Comparison of ENCODE assay signal across 8 cellular contexts in the genomic region with DNA sequence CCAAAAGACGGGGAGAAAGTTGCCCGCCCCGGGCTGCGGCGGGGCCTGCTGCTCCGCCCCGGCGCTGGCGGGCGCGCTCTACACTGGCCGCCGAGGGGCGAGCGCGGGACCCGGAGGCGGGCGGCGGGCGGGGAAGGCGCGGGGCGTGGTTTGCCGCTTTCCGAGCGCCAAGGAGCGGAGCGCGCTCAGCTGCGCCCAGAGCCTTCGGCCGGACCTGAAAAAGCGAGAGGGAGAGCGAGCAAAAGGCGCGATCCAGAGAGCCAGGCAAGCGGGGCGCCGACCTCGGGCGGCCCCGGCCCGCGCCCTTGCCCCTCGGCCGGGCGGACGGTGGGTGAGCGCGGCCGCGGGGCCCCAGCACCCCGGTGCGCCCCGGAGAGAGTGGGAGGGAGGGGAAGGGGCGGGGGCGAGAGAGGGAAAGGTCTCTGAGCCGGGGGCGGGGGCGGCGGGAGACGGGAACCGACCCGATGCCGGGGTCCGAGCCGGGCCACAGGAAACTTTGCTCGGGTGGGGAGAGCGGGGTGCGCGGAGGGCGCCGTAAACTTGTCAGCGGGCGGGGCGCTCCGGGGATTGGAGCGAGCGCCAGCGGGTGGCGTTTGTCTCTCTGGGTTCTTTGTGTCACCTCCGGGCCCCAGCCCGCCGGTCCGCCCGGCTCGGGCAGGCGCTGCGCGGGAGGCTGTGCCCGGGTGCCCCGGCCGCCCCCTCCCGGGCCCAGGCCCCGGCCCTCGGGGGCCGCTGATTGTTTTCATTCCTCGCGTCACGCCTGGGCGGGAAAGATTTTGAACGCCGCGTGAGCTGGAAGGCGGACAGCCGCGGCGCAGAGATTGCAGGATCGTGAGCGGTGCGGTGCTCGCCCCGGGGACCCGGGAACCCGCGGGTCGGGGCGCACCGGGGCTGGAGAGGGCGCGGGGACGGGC. TPM values are rescaled to one million over a fixed set of nuclear protein-coding genes. Genes with fewer than 3 reads are reported as not detected.
DNase-seq lines count a peak whose midpoint lies in the region; ATAC-seq and TF ChIP-seq lines count a peak whose summit lies in the region.

TSS of gene SYNE2 (plus strand) at position 188 of the 914 bp plus-strand sequence. CDS start 56,145 bp downstream, outside the sequence.

- H3K36me3 ChIP-seq in parathyroid adenoma (ENCODE audit: control insufficient read depth, insufficient read depth, low read length): no peaks in the 10 kb centered on the region
- H3K36me3 ChIP-seq in tibial nerve: no peaks in the 10 kb centered on the region

- no peak for TF ChIP-seq RAD21 in Ishikawa (IDR thresholded peaks at IDR 0.05; ENCODE audit: low read depth)

- H3K36me3 Mint-ChIP-seq in activated naive CD8-positive, alpha-beta T cell: peaks cover 2% of the 10 kb centered on the region

- intact Hi-C loops in Right ventricle myocardium inferior (cut with DNase I): loop anchor here (1.0 to 2.0 kb wide), 2 partner anchors 44 to 99 kb away; no protein-coding TSS in a partner anchor

- TF ChIP-seq POLR2A in tibial nerve (IDR thresholded peaks at IDR 0.05): peak; percentile 60 to 75

- H3K4me2 ChIP-seq in parathyroid adenoma (ENCODE audit: low read length): peak within 1 kb of the TSS; percentile 79

- H3K9ac ChIP-seq in parathyroid adenoma: no peak within 1 kb of the TSS

- 0% methylated on average over 32 to 70 of the region's 123 CpGs for WGBS in tibial nerve, 2 donors

- H3K4me1 ChIP-seq in parathyroid adenoma (peaks cover 3% of the 10 kb centered on the region), tibial nerve (peaks cover 0 to 21% (median 5%) of the 10 kb centered on the region in 4 donors)

- H3K27me3 ChIP-seq in parathyroid adenoma (ENCODE audit: control insufficient read depth, insufficient read depth, low read length): no peaks in the 10 kb centered on the region
- H3K27me3 ChIP-seq in tibial nerve: no peaks in the 10 kb centered on the region

- peak; percentile 75 for DNase-seq in EH (ENCODE audit: low read depth)
- peak; percentile 88 for DNase-seq in Right ventricle myocardium inferior (ENCODE audit: missing footprints)
- DNase-seq in tibial nerve (ENCODE audit: low spot score in 2 of 2): peak; percentile 57 to 62

- ATAC-seq in GM21529 (IDR thresholded peaks at IDR 0.05; ENCODE audit: unreplicated experiment): peak; percentile 84
- ATAC-seq in SK-N-SH treated with all-trans-retinoic acid at 6 μM for 48 hours: peak; percentile 98
- peak; percentile 95 for ATAC-seq in Right ventricle myocardium inferior

- peak within 1 kb of the TSS; percentile 96 for H2AFZ ChIP-seq in parathyroid adenoma

- H3K27me3 Mint-ChIP-seq in activated naive CD8-positive, alpha-beta T cell: no peaks in the 10 kb centered on the region

- TF ChIP-seq CTCF in parathyroid adenoma (IDR thresholded peaks at IDR 0.05): no peak
- TF ChIP-seq CTCF in tibial nerve (IDR thresholded peaks at IDR 0.05): peak; percentile 19 to 60 (median 52)

- peak within 1 kb of the TSS; percentile 95 for H3K4me3 Mint-ChIP-seq in activated naive CD8-positive, alpha-beta T cell

- H3K79me2 ChIP-seq in parathyroid adenoma: peaks cover 22% of the 10 kb centered on the region

- H3K27ac ChIP-seq in parathyroid adenoma (peak within 1 kb of the TSS; percentile 55), tibial nerve (peak within 1 kb of the TSS; percentile 85 to 97 (median 94))

- H3K27ac Mint-ChIP-seq in activated naive CD8-positive, alpha-beta T cell: peak within 1 kb of the TSS; percentile 83

- H3K4me3 ChIP-seq in parathyroid adenoma (ENCODE audit: low read depth, low read length) (peak within 1 kb of the TSS; percentile 57), tibial nerve (peak within 1 kb of the TSS; percentile 61 to 86 (median 76))

- H3K9me3 ChIP-seq in parathyroid adenoma (ENCODE audit: control insufficient read depth, low read length): no peaks in the 10 kb centered on the region
- H3K9me3 ChIP-seq in tibial nerve: no peaks in the 10 kb centered on the region

- no peaks in the 10 kb centered on the region for H3K9me3 Mint-ChIP-seq in activated naive CD8-positive, alpha-beta T cell (ENCODE audit: low read depth)

- H3K4me1 Mint-ChIP-seq in activated naive CD8-positive, alpha-beta T cell (ENCODE audit: low read depth): peaks cover 40% of the 10 kb centered on the region

- TF ChIP-seq EP300 in Ishikawa (IDR thresholded peaks at IDR 0.05; ENCODE audit: borderline replicate concordance): no peak
- TF ChIP-seq EP300 in tibial nerve (IDR thresholded peaks at IDR 0.05): peak in 1 of 2 donors; percentile 71

TF ChIP-seq in Ishikawa, 13 proteins besides CTCF, POLR2A, EP300 and RAD21:
- TF ChIP-seq CEBPB (IDR thresholded peaks at IDR 0.05): no peak
- TF ChIP-seq TAF1 (IDR thresholded peaks at IDR 0.05; ENCODE audit: low read depth): peak; percentile 52; the same call in 1 of the 2 replicates
- no peak for TF ChIP-seq TCF12 (IDR thresholded peaks at IDR 0.05; ENCODE audit: low read depth)
- peak; percentile 25; the same call in 1 of the 2 replicates for TF ChIP-seq ZBTB7A (IDR thresholded peaks at IDR 0.05; ENCODE audit: low read depth)
- TF ChIP-seq, protein P1, sequence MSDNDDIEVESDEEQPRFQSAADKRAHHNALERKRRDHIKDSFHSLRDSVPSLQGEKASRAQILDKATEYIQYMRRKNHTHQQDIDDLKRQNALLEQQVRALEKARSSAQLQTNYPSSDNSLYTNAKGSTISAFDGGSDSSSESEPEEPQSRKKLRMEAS (IDR thresholded peaks at IDR 0.05): peak; percentile 47

TF ChIP-seq in SK-N-SH treated with all-trans-retinoic acid at 6 μM for 48 hours, 23 proteins besides CTCF, POLR2A, EP300 and RAD21 (continues in another document):
- no peak for TF ChIP-seq PPARA (CRISPR knock-in tag; IDR thresholded peaks at IDR 0.05; ENCODE audit: borderline replicate concordance)
- TF ChIP-seq CSRNP3 (CRISPR knock-in tag; IDR thresholded peaks at IDR 0.05): no peak
- no peak for TF ChIP-seq OSR1 (CRISPR knock-in tag; IDR thresholded peaks at IDR 0.05)
- no peak for TF ChIP-seq ARNTL (CRISPR knock-in tag; IDR thresholded peaks at IDR 0.05; ENCODE audit: borderline replicate concordance, low read depth)
- TF ChIP-seq PATZ1 (CRISPR knock-in tag; IDR thresholded peaks at IDR 0.05; ENCODE audit: borderline replicate concordance): no peak
- no peak for TF ChIP-seq CREB5 (CRISPR knock-in tag; IDR thresholded peaks at IDR 0.05; ENCODE audit: low read depth)
- no peak for TF ChIP-seq ISL1 (CRISPR knock-in tag; IDR thresholded peaks at IDR 0.05)
- no peak for TF ChIP-seq GLIS3 (CRISPR knock-in tag; IDR thresholded peaks at IDR 0.05)
- TF ChIP-seq POU6F1 (CRISPR knock-in tag; IDR thresholded peaks at IDR 0.05; ENCODE audit: borderline replicate concordance, low read depth): no peak
- TF ChIP-seq ZNF8 (CRISPR knock-in tag; IDR thresholded peaks at IDR 0.05): no peak
- no peak for TF ChIP-seq ZNF565 (CRISPR knock-in tag; conservative IDR thresholded peaks at IDR 0.05; ENCODE audit: low read depth)

RNA-seq across cellular contexts. Expression of gene SYNE2, which starts in this region (rescaled TPM):
- total RNA-seq in Right ventricle myocardium inferior (191 TPM), tibial nerve (100 to 1,000 TPM; 212 to 378 (median 285) TPM)

Comparison
In these comparisons a context has a peak if more than half of its experiments do, and no peak if none do; other contexts are left out.
1. Peak in every context shown above with its lines: DNase-seq, ATAC-seq, H3K4me3 ChIP-seq and H3K27ac ChIP-seq.